15 cellular contexts compared by ENCODE assay signal in the genomic region with DNA sequence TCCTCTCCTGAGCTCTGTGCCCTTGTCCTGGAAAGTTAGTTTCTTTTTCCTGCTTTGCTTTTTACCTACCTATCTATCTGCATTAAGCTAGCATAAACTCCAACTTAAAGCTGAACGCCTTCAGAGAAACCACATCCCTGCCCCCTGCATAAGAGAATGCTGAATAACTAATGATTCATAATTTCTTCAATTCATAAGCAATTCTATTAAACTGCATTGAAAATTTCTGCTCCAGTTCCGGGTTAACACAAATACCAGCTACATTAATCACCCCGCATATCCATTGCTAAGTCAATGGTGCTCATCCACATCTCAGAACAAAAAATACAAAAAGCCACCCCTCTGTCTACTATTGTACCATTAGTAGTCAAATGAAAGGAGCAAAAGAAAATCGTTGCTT.
A peak's percentile ranks its signal among the peaks of the same experiment; 100 is the strongest.
DNase-seq lines count a peak whose midpoint lies in the region; TF ChIP-seq lines count a peak whose summit lies in the region.
"Had no signal": no experiment of that assay in that cellular context is flagged by ENCODE, and none has a peak within 500 bp of the region (broad histone marks: within the 10 kb centered on the region; RNA-seq: fewer than 3 reads in every experiment).

No MANE protein-coding gene starts in this region.

- H3K27me3 ChIP-seq in tibial nerve = no peaks in the 10 kb centered on the region
- H3K27me3 ChIP-seq: upper lobe of left lung had no signal

- TF ChIP-seq EP300 in tibial nerve (IDR thresholded peaks at IDR 0.05) = no peak

- no peak for TF ChIP-seq POLR2A in tibial nerve (IDR thresholded peaks at IDR 0.05)

- no peaks in the 10 kb centered on the region for H3K9me3 ChIP-seq in tibial nerve
- H3K9me3 ChIP-seq: upper lobe of left lung had no signal

- no peaks in the 10 kb centered on the region for H3K36me3 ChIP-seq in tibial nerve
- H3K36me3 ChIP-seq: upper lobe of left lung had no signal

- H3K4me3 ChIP-seq in tibial nerve = no peak overlapping the region
- H3K4me3 ChIP-seq: upper lobe of left lung had no signal

- TF ChIP-seq CTCF in tibial nerve (IDR thresholded peaks at IDR 0.05) = no peak

- DNase-seq in AG08395 (ENCODE audit: low spot score) (peak; percentile 37), HS-27A (ENCODE audit: low read depth) (peak; percentile 75), astrocyte of the hippocampus (ENCODE audit: low read depth, low spot score) (peak; percentile 47), iris pigment epithelial cell (ENCODE audit: low read depth) (peak; percentile 90), DMS 273 (lab: John Stamatoyannopoulos, UW; ENCODE audit: unreplicated experiment) (no peak), DMS53 (lab: John Stamatoyannopoulos, UW) (no peak), tibial nerve (ENCODE audit: low spot score in 2 of 2) (no peak)
- no peak for DNase-seq in activated naive CD4-positive, alpha-beta T cell (lab: John Stamatoyannopoulos, UW)
- DNase-seq: amniotic stem cell; CD4-positive, alpha-beta T cell; naive B cell; NCI-H1694 treated with DMSO at 0.1 percent for 48 hours; small intestine; T-helper 17 cell; upper lobe of left lung had no signal

- no peak overlapping the region for H3K27ac ChIP-seq in tibial nerve
- H3K27ac ChIP-seq: upper lobe of left lung had no signal

- WGBS in tibial nerve, 2 donors = 41 to 48% methylated on average over 4 of the region's 4 CpGs

- peaks cover 0 to 20% (median 0%) of the 10 kb centered on the region in 4 donors for H3K4me1 ChIP-seq in tibial nerve
- H3K4me1 ChIP-seq: upper lobe of left lung had no signal

Comparison
In these comparisons a context has a peak if more than half of its experiments do, and no peak if none do; other contexts are left out.
1. DNase-seq: peak in AG08395 (single experiment), HS-27A (single experiment), astrocyte of the hippocampus (single experiment) and iris pigment epithelial cell (single experiment); none in activated naive CD4-positive, alpha-beta T cell (0 of 4), DMS 273 (single experiment), DMS53 (single experiment) and tibial nerve (0 of 2).